ENCODE assay signal across 18 cellular contexts in the genomic region with DNA sequence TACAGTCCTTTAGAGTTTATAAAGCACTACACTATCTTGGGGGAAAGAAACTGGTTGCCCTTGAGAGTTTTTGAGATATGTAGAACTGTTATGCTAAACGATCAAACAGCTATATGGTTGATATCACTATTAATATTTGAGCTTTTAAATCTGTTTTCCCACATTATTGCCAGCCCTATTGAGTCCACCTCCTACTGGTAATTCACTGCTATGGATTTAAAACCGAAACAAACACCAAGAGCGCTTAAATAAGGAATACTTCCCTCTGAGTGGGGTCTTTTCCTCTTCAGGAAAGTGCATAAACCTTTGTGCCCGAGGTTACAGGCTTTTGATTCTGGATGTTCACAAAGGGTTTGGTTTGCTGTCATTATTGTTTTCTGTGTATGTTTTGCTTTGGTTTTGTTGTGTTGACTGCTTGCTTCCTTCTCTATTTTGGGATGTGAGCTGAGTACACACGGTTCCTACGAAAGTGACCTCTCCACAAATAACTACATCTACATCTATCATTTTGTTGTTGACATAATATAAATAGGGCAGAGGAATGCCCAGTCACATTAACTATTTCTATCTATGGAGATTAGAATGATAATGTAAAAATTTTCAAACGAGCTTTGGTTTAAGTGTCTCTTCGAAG. TPM values are rescaled to one million over a fixed set of nuclear protein-coding genes. Genes with fewer than 3 reads are reported as not detected.
DNase-seq lines count a peak whose midpoint lies in the region; ATAC-seq and TF ChIP-seq lines count a peak whose summit lies in the region.
"Had no signal": no experiment of that assay in that cellular context is flagged by ENCODE, and none has a peak within 500 bp of the region (broad histone marks: within the 10 kb centered on the region; RNA-seq: fewer than 3 reads in every experiment).

No MANE protein-coding gene starts in this region.

- no peak overlapping the region for H3K4me3 Mint-ChIP-seq in chondrocyte (ENCODE audit: unreplicated experiment)
- H3K4me3 Mint-ChIP-seq in effector memory CD8-positive, alpha-beta T cell, result no peak overlapping the region
- H3K4me3 Mint-ChIP-seq: CD4-positive, CD25-positive, alpha-beta regulatory T cell had no signal

- CTCF ChIA-PET in A673 (lab: Charles Lee), result no interaction called here

- H3K4me1 ChIP-seq in A673 (ENCODE audit: insufficient read depth, low read length, poor library complexity, severe bottlenecking) (no peaks in the 10 kb centered on the region), osteoblast (ENCODE audit: insufficient read depth, low read length) (no peaks in the 10 kb centered on the region)
- H3K4me1 ChIP-seq: SJCRH30 had no signal

- no peak overlapping the region for H2AFZ ChIP-seq in osteoblast (ENCODE audit: low read length)

- peaks cover 3% of the 10 kb centered on the region for H3K36me3 Mint-ChIP-seq in chondrocyte (ENCODE audit: low read depth)
- no peaks in the 10 kb centered on the region for H3K36me3 Mint-ChIP-seq in effector memory CD8-positive, alpha-beta T cell (ENCODE audit: insufficient read depth)
- H3K36me3 Mint-ChIP-seq: CD4-positive, CD25-positive, alpha-beta regulatory T cell had no signal

- POLR2A ChIA-PET in A673 (lab: Charles Lee; ENCODE audit: low non-redundant PET), result no interaction called here

- no TSS peak for BruUV-seq in A673 (replicated peaks; lab: Mats Ljungman, UMichigan)

- no peaks in the 10 kb centered on the region for H4K20me1 ChIP-seq in osteoblast (ENCODE audit: insufficient read depth, low read length)

- H3K4me3 ChIP-seq in A673 (ENCODE audit: low read depth, low read length, poor library complexity, severe bottlenecking) (no peak overlapping the region), MG63 (peak overlapping the region; percentile 37), osteoblast (ENCODE audit: insufficient read depth, low read length) (peak overlapping the region; percentile 53)
- H3K4me3 ChIP-seq: SJCRH30 had no signal

- H3K27me3 ChIP-seq in A673 (replicated peaks; ENCODE audit: insufficient read depth, low read depth, low read length, poor library complexity) (no peaks in the 10 kb centered on the region), MG63 (no peaks in the 10 kb centered on the region), osteoblast (ENCODE audit: insufficient read depth, low read length) (peaks cover 22% of the 10 kb centered on the region)
- H3K27me3 ChIP-seq: SJCRH30 had no signal

- H3K27me3 Mint-ChIP-seq in chondrocyte (ENCODE audit: low read depth), result no peaks in the 10 kb centered on the region
- H3K27me3 Mint-ChIP-seq in effector memory CD8-positive, alpha-beta T cell, result peaks cover 0 to 22% of the 10 kb centered on the region in 2 donors

- DNase-seq in A673 (ENCODE audit: low spot score) (no peak), MG63 (no peak), chondrocyte (ENCODE audit: low spot score) (no peak), osteoblast (ENCODE audit: insufficient read length, low spot score, missing footprints) (no peak), cardiac septum (ENCODE audit: low spot score) (no peak), SW480 (ENCODE audit: low spot score) (no peak)
- no peak for DNase-seq in effector memory CD8-positive, alpha-beta T cell
- DNase-seq in effector CD8-positive, alpha-beta T cell (lab: John Stamatoyannopoulos, UW), result no peak
- DNase-seq: CD4-positive, CD25-positive, alpha-beta regulatory T cell; EL; GF-D8; MV-4-11; NCI-H1105 treated with DMSO at 0.1 percent for 48 hours; NCI-H510A; NCI-H748 treated with DMSO at 0.1 percent for 48 hours; SJCRH30 had no signal

- intact Hi-C loops in A673 (cut with micrococcal nuclease; ENCODE audit: unreplicated experiment), result no loop called here
- intact Hi-C loops in cardiac septum (cut with DNase I), result no loop called here

- peaks cover 3% of the 10 kb centered on the region for H3K4me1 Mint-ChIP-seq in chondrocyte (ENCODE audit: low read depth)
- no peaks in the 10 kb centered on the region for H3K4me1 Mint-ChIP-seq in effector memory CD8-positive, alpha-beta T cell (ENCODE audit: low read depth in 2 of 2)
- H3K4me1 Mint-ChIP-seq: CD4-positive, CD25-positive, alpha-beta regulatory T cell had no signal

- ATAC-seq in effector memory CD8-positive, alpha-beta T cell (replicated peaks), result no peak

- peak; percentile 26; the same call in 1 of the 2 replicates for TF ChIP-seq CTCF in A673 (conservative IDR thresholded peaks at IDR 0.05; ENCODE audit: low read depth, low read length)
- TF ChIP-seq CTCF in chondrocyte (IDR thresholded peaks at IDR 0.05), result peak; percentile 38
- no peak for TF ChIP-seq CTCF in osteoblast (IDR thresholded peaks at IDR 0.05; ENCODE audit: extremely low read depth, low read depth, low read length)

- H3K27ac Mint-ChIP-seq in chondrocyte (ENCODE audit: unreplicated experiment), result no peak overlapping the region
- no peak overlapping the region for H3K27ac Mint-ChIP-seq in effector memory CD8-positive, alpha-beta T cell
- H3K27ac Mint-ChIP-seq: CD4-positive, CD25-positive, alpha-beta regulatory T cell had no signal

- H3K27ac ChIP-seq in A673 (ENCODE audit: low read depth, low read length, poor library complexity, severe bottlenecking) (no peak overlapping the region), osteoblast (ENCODE audit: low read depth, low read length) (no peak overlapping the region)
- H3K27ac ChIP-seq: HL-60, KMS-11, SJCRH30 had no signal

- H3K36me3 ChIP-seq in A673 (ENCODE audit: insufficient read depth, low read length, poor library complexity, severe bottlenecking) (no peaks in the 10 kb centered on the region), MG63 (no peaks in the 10 kb centered on the region), osteoblast (ENCODE audit: insufficient read depth, low read length) (no peaks in the 10 kb centered on the region)
- H3K36me3 ChIP-seq: SJCRH30 had no signal

- peaks cover 7% of the 10 kb centered on the region for H3K9me3 Mint-ChIP-seq in chondrocyte (ENCODE audit: low read depth)
- H3K9me3 Mint-ChIP-seq in effector memory CD8-positive, alpha-beta T cell, result peaks cover 2 to 4% of the 10 kb centered on the region in 2 donors

- H3K9me3 ChIP-seq in A673 (ENCODE audit: low read depth, low read length, poor library complexity, severe bottlenecking), result no peaks in the 10 kb centered on the region
- no peaks in the 10 kb centered on the region for H3K9me3 ChIP-seq in MG63
- no peaks in the 10 kb centered on the region for H3K9me3 ChIP-seq in osteoblast (ENCODE audit: low read depth, low read length)
- H3K9me3 ChIP-seq: SJCRH30 had no signal

- peak overlapping the region; percentile 56 for H3K4me2 ChIP-seq in osteoblast (ENCODE audit: insufficient read depth, low read length)
- H3K4me2 ChIP-seq: KMS-11 had no signal

- H3K79me2 ChIP-seq in osteoblast (ENCODE audit: insufficient read depth, low read length), result no peaks in the 10 kb centered on the region

RNA-seq across cellular contexts. Expression of gene LGR5, which starts 44.8 kb away (rescaled TPM):
- total RNA-seq in A673 (2021) (4.5 and 5.5 TPM in 2 replicates), chondrocyte (13.8 to 31.0 TPM (median 14.3 TPM) in 3 replicates), osteoblast (under 0.01 TPM in 1 of 2 replicates, not detected in the other), cardiac septum (not detected)
- total RNA-seq in MG63 (2014; rRNA removed; shearing (Covaris generic); ENCODE audit: low replicate concordance), result not detected in 2 replicates
- total RNA-seq: CD4-positive, CD25-positive, alpha-beta regulatory T cell had no signal
